8 cellular contexts compared by ENCODE assay signal in genomic region chr14:59055439-59056045, GRCh38.
A peak's percentile ranks its signal among the peaks of the same experiment; 100 is the strongest.
DNase-seq lines count a peak whose midpoint lies in the region; ATAC-seq lines count a peak whose summit lies in the region.

No MANE protein-coding gene starts in this region.

- H3K4me3 ChIP-seq in MG63 = no peak overlapping the region

- DNase-seq in SIG-M5 treated with dmso at 0.1 percent for 504 hours (lab: John Stamatoyannopoulos, UW; ENCODE audit: unreplicated experiment) = peak; percentile 42
- no peak for DNase-seq in SIG-M5 (lab: John Stamatoyannopoulos, UW)
- peak; percentile 0 for DNase-seq in MG63
- peak; percentile 7 for DNase-seq in SKM-1 treated with dmso at 0.1 percent for 144 hours (lab: John Stamatoyannopoulos, UW; ENCODE audit: unreplicated experiment)
- peak; percentile 80 for DNase-seq in epidermal melanocyte (ENCODE audit: insufficient read length, low spot score)
- peak; percentile 69 for DNase-seq in myocyte (ENCODE audit: low read depth)

- no peaks in the 10 kb centered on the region for H3K9me3 ChIP-seq in MG63

- no peaks in the 10 kb centered on the region for H3K36me3 ChIP-seq in MG63

- peak; percentile 87 for ATAC-seq in GM21723 (IDR thresholded peaks at IDR 0.05; ENCODE audit: unreplicated experiment)
- no peak for ATAC-seq in GM21786 (IDR thresholded peaks at IDR 0.05; ENCODE audit: unreplicated experiment)

- H3K27me3 ChIP-seq in MG63 = no peaks in the 10 kb centered on the region
